Comparison of ENCODE assay signal across 8 cellular contexts in genomic region chr12:53220857-53221202, GRCh38. TPM values are rescaled to one million over a fixed set of nuclear protein-coding genes. Genes with fewer than 3 reads are reported as not detected.
DNase-seq lines count a peak whose midpoint lies in the region; ATAC-seq and TF ChIP-seq lines count a peak whose summit lies in the region.

No MANE protein-coding gene starts in this region.

- H3K4me3 ChIP-seq in CD8-positive, alpha-beta T cell (ENCODE audit: low read depth, low read length): peak overlapping the region; percentile 69
- peak overlapping the region; percentile 89 for H3K4me3 ChIP-seq in HUES48 (ENCODE audit: low read depth, low read length)
- H3K4me3 ChIP-seq in Peyer's patch: peak overlapping the region; percentile 47 to 77 (median 69)
- peak overlapping the region; percentile 96 to 100 for H3K4me3 ChIP-seq in muscle layer of colon (ENCODE audit: low read depth in 1 of 2, low read length in 2 of 2)

- CTCF ChIA-PET in CD8-positive, alpha-beta T cell (lab: Charles Lee): interaction anchor here (1.0 to 15.7 kb wide), 6 partner anchors 11 to 124 kb away, joined by 3 to 353 read pairs (median 17); partner anchors contain the start of genes MYG1 and PFDN5

- H3K9me3 Mint-ChIP-seq in CD8-positive, alpha-beta T cell: no peaks in the 10 kb centered on the region

- peaks cover 67% of the 10 kb centered on the region for H3K4me1 ChIP-seq in CD8-positive, alpha-beta T cell (ENCODE audit: insufficient read depth, low read length)
- H3K4me1 ChIP-seq in HUES48 (ENCODE audit: control insufficient read depth, insufficient read depth, low read length) (peaks cover 62% of the 10 kb centered on the region), Peyer's patch (peaks cover 0 to 68% (median 17%) of the 10 kb centered on the region in 4 donors), muscle layer of colon (ENCODE audit: insufficient read depth, low read length) (peaks cover 65% of the 10 kb centered on the region)

- intact Hi-C loops in CD8-positive, alpha-beta T cell (cut with DNase I, micrococcal nuclease): loop anchor here (1.0 to 2.0 kb wide), 9 partner anchors 8 to 100 kb away; partner anchors contain the start of genes CSAD (in 2 of the 2), ESPL1 (in 2 of the 2), ZNF740 (in 2 of the 2) and AAAS (in 1 of the 2)

- ATAC-seq in CD8-positive, alpha-beta T cell: peak; percentile 60
- ATAC-seq in GM21367 (IDR thresholded peaks at IDR 0.05; ENCODE audit: unreplicated experiment) (peak; percentile 38), esophagus mucosa (peak; percentile 75)

- no peaks in the 10 kb centered on the region for H3K27me3 ChIP-seq in CD8-positive, alpha-beta T cell (ENCODE audit: insufficient read depth, low read length)
- H3K27me3 ChIP-seq in HUES48 (ENCODE audit: control insufficient read depth, insufficient read depth, low read length) (peaks cover 10% of the 10 kb centered on the region), Peyer's patch (no peaks in the 10 kb centered on the region), muscle layer of colon (ENCODE audit: control insufficient read depth in 1 of 2, insufficient read depth in 2 of 2, low read length in 2 of 2) (no peaks in the 10 kb centered on the region)

- POLR2A ChIA-PET in CD8-positive, alpha-beta T cell (lab: Charles Lee): interaction anchor here (1.0 to 4.8 kb wide), 14 partner anchors 9 to 280 kb away, joined by 3 to 32 read pairs (median 8); partner anchors contain the start of genes CSAD, ESPL1, PFDN5 and TARBP2

- no peak for TF ChIP-seq POLR2A in Peyer's patch (IDR thresholded peaks at IDR 0.05)

- H3K4me1 Mint-ChIP-seq in CD8-positive, alpha-beta T cell (ENCODE audit: low read depth): peaks cover 82% of the 10 kb centered on the region

- H3K4me3 Mint-ChIP-seq in CD8-positive, alpha-beta T cell: peak overlapping the region; percentile 99

- H3K27ac ChIP-seq in CD8-positive, alpha-beta T cell (ENCODE audit: low read depth, low read length): peak overlapping the region; percentile 66
- H3K27ac ChIP-seq in HUES48 (ENCODE audit: low read depth, low read length) (peak overlapping the region; percentile 85), Peyer's patch (peak overlapping the region; percentile 96 to 99 (median 96)), muscle layer of colon (ENCODE audit: low read depth, low read length) (peak overlapping the region; percentile 100)

- no peaks in the 10 kb centered on the region for H3K36me3 ChIP-seq in CD8-positive, alpha-beta T cell (ENCODE audit: insufficient read depth, low read length)
- H3K36me3 ChIP-seq in HUES48 (ENCODE audit: control insufficient read depth, insufficient read depth, low read length) (no peaks in the 10 kb centered on the region), Peyer's patch (no peaks in the 10 kb centered on the region), muscle layer of colon (ENCODE audit: insufficient read depth, low read length) (no peaks in the 10 kb centered on the region)

- no peak for TF ChIP-seq CTCF in CD8-positive, alpha-beta T cell (IDR thresholded peaks at IDR 0.05)
- TF ChIP-seq CTCF in Peyer's patch (IDR thresholded peaks at IDR 0.05): no peak

- no peaks in the 10 kb centered on the region for H3K9me3 ChIP-seq in CD8-positive, alpha-beta T cell (ENCODE audit: low read length)
- H3K9me3 ChIP-seq in HUES48 (ENCODE audit: control insufficient read depth, insufficient read depth, low read length): no peaks in the 10 kb centered on the region
- no peaks in the 10 kb centered on the region for H3K9me3 ChIP-seq in Peyer's patch
- H3K9me3 ChIP-seq in muscle layer of colon (ENCODE audit: low read length): no peaks in the 10 kb centered on the region

- H3K9ac ChIP-seq in HUES48 (ENCODE audit: low read depth, low read length): no peak overlapping the region
- peak overlapping the region; percentile 99 for H3K9ac ChIP-seq in muscle layer of colon (ENCODE audit: low read length)

- peak overlapping the region; percentile 93 for H3K27ac Mint-ChIP-seq in CD8-positive, alpha-beta T cell

- DNase-seq in CD8-positive, alpha-beta T cell: peak; percentile 46 to 84 (median 73)
- DNase-seq in Peyer's patch (peak; percentile 85 to 94 (median 90)), activated T-helper 1 cell treated with Interleukin-2 at 50 U/mL for 16 hours (ENCODE audit: low read depth) (peak; percentile 63)
- peak; percentile 56 to 78 for DNase-seq in stimulated activated CD8-positive, alpha-beta memory T cell treated with anti-CD3 and anti-CD28 coated beads, Interleukin-7, amount 100 ng/mL, for 4 hours (ENCODE audit: low read depth in 2 of 2)

- H3K27me3 Mint-ChIP-seq in CD8-positive, alpha-beta T cell (ENCODE audit: low read depth): no peaks in the 10 kb centered on the region

- peaks cover 22% of the 10 kb centered on the region for H3K36me3 Mint-ChIP-seq in CD8-positive, alpha-beta T cell

RNA-seq across cellular contexts. Expression of gene RARG, which starts 11.2 kb away (rescaled TPM):
- 10 to 100 TPM; 16.1 to 16.5 TPM for total RNA-seq in CD8-positive, alpha-beta T cell
- total RNA-seq in Peyer's patch: 10 to 100 TPM in 1 of 4 donors, 1 to 10 TPM in 3; 1.9 to 10.7 (median 5.7) TPM
- 168 TPM for total RNA-seq in esophagus mucosa

RNA-seq across cellular contexts. Expression of gene ITGB7, which starts 13.8 kb away (rescaled TPM):
- total RNA-seq in CD8-positive, alpha-beta T cell: 100 to 1,000 TPM; 107 to 108 TPM
- total RNA-seq in Peyer's patch (10 to 100 TPM in 1 of 4 donors, 1 to 10 TPM in 3; 3.8 to 66.0 (median 4.4) TPM), esophagus mucosa (7.0 TPM)

RNA-seq across cellular contexts. Expression of gene CSAD, which starts 40.1 kb away (rescaled TPM):
- total RNA-seq in CD8-positive, alpha-beta T cell: 10 to 100 TPM; 28.0 to 29.6 TPM
- total RNA-seq in Peyer's patch: 100 to 1,000 TPM in 2 of 4 donors, 10 to 100 TPM in 2; 36.1 to 154 (median 109) TPM
- 17.1 TPM for total RNA-seq in esophagus mucosa

RNA-seq across cellular contexts. Expression of gene ZNF740, which starts 40.3 kb away (rescaled TPM):
- total RNA-seq in CD8-positive, alpha-beta T cell: 10 to 100 TPM; 24.8 to 24.9 TPM
- total RNA-seq in Peyer's patch (10 to 100 TPM; 11.9 to 38.8 (median 23.1) TPM), esophagus mucosa (19.6 TPM)

RNA-seq across cellular contexts. Expression of gene ESPL1, which starts 47.3 kb away (rescaled TPM):
- total RNA-seq in CD8-positive, alpha-beta T cell: 1 to 10 TPM in 1 of 2 experiments, under 1 TPM in 1; 0.56 to 1.7 TPM
- total RNA-seq in Peyer's patch (100 to 1,000 TPM in 1 of 4 donors, 10 to 100 TPM in 3; 47.0 to 108 (median 87.0) TPM), esophagus mucosa (33.8 TPM)

Comparison
In these comparisons a context has a peak if more than half of its experiments do, and no peak if none do; other contexts are left out.
1. Peak in every context shown above with its lines: DNase-seq, ATAC-seq, H3K4me3 ChIP-seq and H3K27ac ChIP-seq.